9 cellular contexts compared by ENCODE assay signal in the genomic region with DNA sequence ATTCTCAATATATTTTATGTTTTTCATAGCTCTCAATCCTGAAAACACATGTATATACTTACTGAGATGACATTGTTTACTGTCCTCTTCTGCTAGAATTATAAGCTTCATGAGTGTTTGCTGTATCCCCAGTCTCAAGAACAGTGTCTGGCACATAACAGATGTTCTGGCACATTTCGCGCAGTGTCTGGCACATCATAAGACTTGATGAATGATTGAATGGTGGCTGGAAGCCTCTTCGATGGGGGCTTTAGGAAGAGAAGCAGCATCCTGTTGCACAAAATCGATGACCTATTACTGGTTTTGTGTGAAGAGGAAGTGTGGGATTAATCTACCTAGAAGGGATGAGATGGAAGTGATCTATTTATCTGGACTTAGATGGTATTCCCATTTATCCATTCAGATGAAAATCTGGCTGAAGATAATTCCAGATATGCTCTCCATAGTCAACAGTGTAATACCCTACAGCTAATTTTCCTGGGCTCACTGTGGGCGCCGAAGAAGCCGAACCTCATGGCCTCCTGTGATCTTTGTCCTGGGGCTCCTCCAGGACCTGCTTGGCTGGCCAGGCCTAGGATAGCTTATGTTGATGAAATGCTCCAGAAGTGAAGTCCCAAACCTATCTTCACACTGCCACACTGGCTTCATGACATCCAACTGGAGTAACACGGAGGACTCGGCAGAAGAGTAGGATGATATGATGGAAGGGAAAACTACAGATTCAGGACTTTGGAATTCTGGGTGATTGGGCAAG. TPM values are rescaled to one million over a fixed set of nuclear protein-coding genes. Genes with fewer than 3 reads are reported as not detected.
DNase-seq lines count a peak whose midpoint lies in the region; ATAC-seq and TF ChIP-seq lines count a peak whose summit lies in the region.
"Had no signal": no experiment of that assay in that cellular context is flagged by ENCODE, and none has a peak within 500 bp of the region (broad histone marks: within the 10 kb centered on the region; RNA-seq: fewer than 3 reads in every experiment).

No MANE protein-coding gene starts in this region.

- H3K27me3 Mint-ChIP-seq in GM23338 (ENCODE audit: insufficient read depth, low read depth, poor library complexity): peaks cover 10% of the 10 kb centered on the region

- no peak for TF ChIP-seq POLR2A in prostate gland (IDR thresholded peaks at IDR 0.05)

- H3K4me1 ChIP-seq in GM23338 (ENCODE audit: insufficient read depth) (0 out of 2 replicates have a peak, but pooled peaks cover 4% of the 10 kb centered on the region), prostate gland (replicated peaks) (no peaks in the 10 kb centered on the region)
- peaks cover 17% of the 10 kb centered on the region for H3K4me1 ChIP-seq in effector memory CD4-positive, alpha-beta T cell (ENCODE audit: control insufficient read depth, insufficient read depth, low read length, poor library complexity, severe bottlenecking)

- no peak for DNase-seq in GM23338 (ENCODE audit: low spot score)
- peak; percentile 79 for DNase-seq in NCI-H446 (lab: John Stamatoyannopoulos, UW)
- DNase-seq in effector memory CD4-positive, alpha-beta T cell: no peak
- DNase-seq in prostate gland (ENCODE audit: low spot score): no peak

- H3K9me2 ChIP-seq in GM23338 (ENCODE audit: insufficient read depth): no peaks in the 10 kb centered on the region

- H3K4me3 Mint-ChIP-seq in GM23338: no peak overlapping the region; the same call in 2 of the 3 replicates

- H3F3A ChIP-seq in GM23338 (replicated peaks; ENCODE audit: low read depth): no peaks in the 10 kb centered on the region

- no peaks in the 10 kb centered on the region for H3K36me3 Mint-ChIP-seq in GM23338 (ENCODE audit: low read depth)

- no peak overlapping the region for H3K4me3 ChIP-seq in GM23338
- H3K4me3 ChIP-seq in effector memory CD4-positive, alpha-beta T cell (ENCODE audit: insufficient read depth, low read depth, low read length, poor library complexity, severe bottlenecking): peak overlapping the region; percentile 17
- no peak overlapping the region for H3K4me3 ChIP-seq in prostate gland

- peak overlapping the region; percentile 99 for H2AFZ ChIP-seq in GM23338

- 82% methylated on average over 9 of the region's 9 CpGs for WGBS in prostate gland

- H3K9me3 ChIP-seq in effector memory CD4-positive, alpha-beta T cell (ENCODE audit: control insufficient read depth, low read length): no peaks in the 10 kb centered on the region
- no peaks in the 10 kb centered on the region for H3K9me3 ChIP-seq in prostate gland

- H3K4me1 Mint-ChIP-seq in GM23338: peaks cover 10% of the 10 kb centered on the region

- H3K27ac ChIP-seq in GM23338 (ENCODE audit: low read depth): no peak overlapping the region
- peak overlapping the region; percentile 75 for H3K27ac ChIP-seq in effector memory CD4-positive, alpha-beta T cell (ENCODE audit: insufficient read depth, low read length, poor library complexity, severe bottlenecking)
- H3K27ac ChIP-seq in prostate gland: peak overlapping the region; percentile 44 to 75

- TF ChIP-seq CTCF in GM23338 (conservative IDR thresholded peaks at IDR 0.05; ENCODE audit: low read depth in 2 of 2) (no peak), prostate gland (IDR thresholded peaks at IDR 0.05) (no peak)

- H3K36me3 ChIP-seq in GM23338 (ENCODE audit: insufficient read depth): no peaks in the 10 kb centered on the region
- no peaks in the 10 kb centered on the region for H3K36me3 ChIP-seq in effector memory CD4-positive, alpha-beta T cell (ENCODE audit: control insufficient read depth, insufficient read depth, low read length)
- H3K36me3 ChIP-seq in prostate gland: no peaks in the 10 kb centered on the region

- no peaks in the 10 kb centered on the region for H3K79me2 ChIP-seq in GM23338 (replicated peaks; ENCODE audit: insufficient read depth)

- H4K20me1 ChIP-seq in GM23338 (replicated peaks; ENCODE audit: insufficient read depth): no peaks in the 10 kb centered on the region

- no peak overlapping the region for H3K4me2 ChIP-seq in GM23338

- H3K27me3 ChIP-seq in GM23338 (ENCODE audit: insufficient read depth): no peaks in the 10 kb centered on the region
- H3K27me3 ChIP-seq in effector memory CD4-positive, alpha-beta T cell (replicated peaks; ENCODE audit: control insufficient read depth, insufficient read depth, low read length, poor library complexity, severe bottlenecking): no peaks in the 10 kb centered on the region
- no peaks in the 10 kb centered on the region for H3K27me3 ChIP-seq in prostate gland (replicated peaks; ENCODE audit: insufficient read depth)

- no peak for ATAC-seq in GM23338
- ATAC-seq in GM21737 (IDR thresholded peaks at IDR 0.05; ENCODE audit: unreplicated experiment): no peak
- no peak for ATAC-seq in GM18867 (IDR thresholded peaks at IDR 0.05; ENCODE audit: unreplicated experiment)
- ATAC-seq in HG02870 (IDR thresholded peaks at IDR 0.05; ENCODE audit: unreplicated experiment): no peak
- no peak for ATAC-seq in GM19023 (IDR thresholded peaks at IDR 0.05; ENCODE audit: unreplicated experiment)

- H3K9me3 Mint-ChIP-seq in GM23338: no peaks in the 10 kb centered on the region

- intact Hi-C loops in prostate gland (cut with DNase I): loop anchor here (1.0 to 10.0 kb wide), 3 partner anchors 80 to 360 kb away; partner anchors contain the start of genes CD46 and PLXNA2

- no peak overlapping the region for H3K27ac Mint-ChIP-seq in GM23338

TF ChIP-seq in GM23338, 12 proteins besides CTCF, POLR2A, EP300 and RAD21:
- TF ChIP-seq CREB1 (CRISPR knock-in tag; IDR thresholded peaks at IDR 0.05; ENCODE audit: low read depth) (no peak), ETS1 (IDR thresholded peaks at IDR 0.05) (no peak)
- TF ChIP-seq, protein P1, sequence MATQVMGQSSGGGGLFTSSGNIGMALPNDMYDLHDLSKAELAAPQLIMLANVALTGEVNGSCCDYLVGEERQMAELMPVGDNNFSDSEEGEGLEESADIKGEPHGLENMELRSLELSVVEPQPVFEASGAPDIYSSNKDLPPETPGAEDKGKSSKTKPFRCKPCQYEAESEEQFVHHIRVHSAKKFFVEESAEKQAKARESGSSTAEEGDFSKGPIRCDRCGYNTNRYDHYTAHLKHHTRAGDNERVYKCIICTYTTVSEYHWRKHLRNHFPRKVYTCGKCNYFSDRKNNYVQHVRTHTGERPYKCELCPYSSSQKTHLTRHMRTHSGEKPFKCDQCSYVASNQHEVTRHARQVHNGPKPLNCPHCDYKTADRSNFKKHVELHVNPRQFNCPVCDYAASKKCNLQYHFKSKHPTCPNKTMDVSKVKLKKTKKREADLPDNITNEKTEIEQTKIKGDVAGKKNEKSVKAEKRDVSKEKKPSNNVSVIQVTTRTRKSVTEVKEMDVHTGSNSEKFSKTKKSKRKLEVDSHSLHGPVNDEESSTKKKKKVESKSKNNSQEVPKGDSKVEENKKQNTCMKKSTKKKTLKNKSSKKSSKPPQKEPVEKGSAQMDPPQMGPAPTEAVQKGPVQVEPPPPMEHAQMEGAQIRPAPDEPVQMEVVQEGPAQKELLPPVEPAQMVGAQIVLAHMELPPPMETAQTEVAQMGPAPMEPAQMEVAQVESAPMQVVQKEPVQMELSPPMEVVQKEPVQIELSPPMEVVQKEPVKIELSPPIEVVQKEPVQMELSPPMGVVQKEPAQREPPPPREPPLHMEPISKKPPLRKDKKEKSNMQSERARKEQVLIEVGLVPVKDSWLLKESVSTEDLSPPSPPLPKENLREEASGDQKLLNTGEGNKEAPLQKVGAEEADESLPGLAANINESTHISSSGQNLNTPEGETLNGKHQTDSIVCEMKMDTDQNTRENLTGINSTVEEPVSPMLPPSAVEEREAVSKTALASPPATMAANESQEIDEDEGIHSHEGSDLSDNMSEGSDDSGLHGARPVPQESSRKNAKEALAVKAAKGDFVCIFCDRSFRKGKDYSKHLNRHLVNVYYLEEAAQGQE (IDR thresholded peaks at IDR 0.05; ENCODE audit: unreplicated experiment): no peak

RNA-seq across cellular contexts. Expression of gene CD34, which starts 26.5 kb away (rescaled TPM):
- total RNA-seq in GM23338 (2014; rRNA removed; shearing (Covaris generic)): 0.07 and 0.23 TPM in 2 replicates
- 0.09 and 0.18 TPM in 2 replicates for polyA plus RNA-seq in GM23338 (2016; fragmentation: Nextera tagmentation; extraction: Ambion mirVana)
- total RNA-seq in prostate gland: 10 to 100 TPM in 1 of 2 donors, 1 to 10 TPM in 1; 9.8 to 47.7 TPM
- total RNA-seq: NCI-H460 had no signal

Comparison
In these comparisons a context has a peak if more than half of its experiments do, and no peak if none do; other contexts are left out.
1. DNase-seq: peak in NCI-H446 (2 of 2); none in GM23338 (single experiment), effector memory CD4-positive, alpha-beta T cell (0 of 3) and prostate gland (single experiment).